ENCODE assay signal across 15 cellular contexts in the genomic region with DNA sequence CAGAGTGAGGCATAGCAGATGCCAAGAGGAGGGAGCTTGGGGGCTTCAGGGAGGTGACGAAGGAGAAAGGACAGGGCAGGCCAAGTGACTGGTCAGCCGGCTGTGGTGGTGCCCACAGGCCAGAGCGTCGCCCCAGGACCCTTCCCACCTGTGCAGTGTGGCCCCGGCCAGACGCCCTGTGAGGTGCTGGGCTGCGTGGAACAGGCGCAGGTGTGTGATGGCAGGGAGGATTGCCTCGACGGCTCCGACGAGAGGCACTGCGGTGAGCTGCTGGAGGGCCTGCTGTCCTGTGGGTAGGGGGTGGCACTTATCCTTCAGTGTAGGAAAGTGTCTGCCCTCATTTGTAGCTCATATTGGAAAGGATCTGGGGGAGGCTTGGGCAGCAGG.
"Had no signal": no experiment of that assay in that cellular context is flagged by ENCODE, and none has a peak within 500 bp of the region (broad histone marks: within the 10 kb centered on the region; RNA-seq: fewer than 3 reads in every experiment).

No MANE protein-coding gene starts in this region.

- H2AFZ ChIP-seq: hepatocyte had no signal

- H3K79me2 ChIP-seq: hepatocyte had no signal

- H3K4me3 Mint-ChIP-seq: memory B cell, mesothelial cell of epicardium, natural killer cell, neural crest cell, type B pancreatic cell had no signal

- H3K36me3 Mint-ChIP-seq: memory B cell, natural killer cell, type B pancreatic cell had no signal

- H3K27me3 Mint-ChIP-seq: memory B cell, type B pancreatic cell had no signal

- H3K9me3 ChIP-seq: left ventricle myocardium inferior, lower lobe of right lung, ovary, right atrium auricular region, sigmoid colon had no signal

- DNase-seq: foreskin melanocyte, kidney, left cardiac atrium, lower lobe of right lung, sigmoid colon had no signal

- H3K4me3 ChIP-seq: hepatocyte, left ventricle myocardium inferior, lower lobe of right lung, ovary, right atrium auricular region, sigmoid colon, skin epidermis had no signal

- H3K4me1 Mint-ChIP-seq: mesothelial cell of epicardium, natural killer cell had no signal

- H3K4me2 ChIP-seq: hepatocyte had no signal

- H3K27ac Mint-ChIP-seq: memory B cell, mesothelial cell of epicardium, type B pancreatic cell had no signal

- H3K27ac ChIP-seq: hepatocyte, left ventricle myocardium inferior, lower lobe of right lung, ovary, right atrium auricular region, sigmoid colon, skin epidermis had no signal

- H3K4me1 ChIP-seq: left ventricle myocardium inferior, lower lobe of right lung, right atrium auricular region, sigmoid colon had no signal

- H3K9me3 Mint-ChIP-seq: memory B cell, mesothelial cell of epicardium, natural killer cell, neural crest cell, type B pancreatic cell had no signal

- H3K27me3 ChIP-seq: hepatocyte, ovary, right atrium auricular region, sigmoid colon had no signal

- ATAC-seq: lower lobe of right lung had no signal

- H3K36me3 ChIP-seq: left ventricle myocardium inferior, lower lobe of right lung, ovary, right atrium auricular region, sigmoid colon had no signal
